18 cellular contexts compared by ENCODE assay signal in the genomic region with DNA sequence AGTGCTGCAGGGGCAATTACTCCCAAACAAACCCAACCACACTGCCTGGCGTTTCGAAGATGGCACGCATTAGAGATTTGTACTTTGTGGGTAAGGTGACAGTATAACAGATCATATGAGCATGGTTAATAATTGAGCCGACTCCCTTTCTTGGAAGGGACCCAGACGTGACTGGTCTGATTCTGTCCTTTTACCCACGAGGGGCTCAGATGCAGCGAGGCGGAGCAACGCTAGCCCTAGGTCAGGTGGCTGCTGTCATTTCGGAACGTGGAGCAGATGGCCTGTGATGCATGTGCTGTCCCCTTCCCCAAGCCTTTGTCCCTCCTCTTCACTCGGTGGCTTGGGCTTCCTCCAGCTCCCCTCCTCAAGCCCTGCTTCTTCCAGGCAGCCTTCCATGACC.
DNase-seq lines count a peak whose midpoint lies in the region; ATAC-seq, FAIRE-seq and TF ChIP-seq lines count a peak whose summit lies in the region.
"Had no signal": no experiment of that assay in that cellular context is flagged by ENCODE, and none has a peak within 500 bp of the region (broad histone marks: within the 10 kb centered on the region; RNA-seq: fewer than 3 reads in every experiment).

No MANE protein-coding gene starts in this region.

- no peak overlapping the region for H3K4me3 ChIP-seq in parathyroid adenoma (ENCODE audit: low read depth, low read length)
- H3K4me3 ChIP-seq: gastroesophageal sphincter had no signal

- DNase-seq in GM18507 (ENCODE audit: extremely low spot score, insufficient read length, low read depth): no peak
- DNase-seq in chondrocyte (ENCODE audit: low spot score): peak; percentile 51
- no peak for DNase-seq in T-helper 1 cell
- no peak for DNase-seq in KG1 (lab: John Stamatoyannopoulos, UW)
- DNase-seq in Calu3: no peak
- DNase-seq in activated T-cell treated with anti-CD3 and anti-CD28 coated beads, Interleukin-2, amount 50 U/mL, for 1 hour: no peak
- DNase-seq: activated CD4-positive, alpha-beta T cell treated with anti-CD3 and anti-CD28 coated beads for 4 hours; activated naive CD4-positive, alpha-beta T cell treated with Interleukin-2 at 50 U/mL for 16 hours; NCI-H1930; NCI-H510A treated with DMSO at 0.1 percent for 48 hours; retina; SK-N-SH had no signal

- H3K27ac ChIP-seq in parathyroid adenoma: peak overlapping the region; percentile 82

- no peak overlapping the region for H3K9ac ChIP-seq in parathyroid adenoma
- H3K9ac ChIP-seq: SK-N-SH had no signal

- CTCF ChIA-PET in Calu3 (lab: Charles Lee): interaction anchor here (0.6 kb wide), 1 partner anchor 148 kb away, joined by 3 read pairs; no protein-coding TSS in a partner anchor

- peaks cover 21% of the 10 kb centered on the region for H3K79me2 ChIP-seq in parathyroid adenoma

- no peaks in the 10 kb centered on the region for H3K27me3 ChIP-seq in parathyroid adenoma (ENCODE audit: control insufficient read depth, insufficient read depth, low read length)
- H3K27me3 ChIP-seq: gastroesophageal sphincter had no signal

- H3K36me3 ChIP-seq in parathyroid adenoma (ENCODE audit: control insufficient read depth, insufficient read depth, low read length): no peaks in the 10 kb centered on the region

- ATAC-seq in HG02759 (IDR thresholded peaks at IDR 0.05; ENCODE audit: unreplicated experiment): peak; percentile 64
- ATAC-seq: gastroesophageal sphincter; natural killer cell treated with Interleukin-12 subunit alpha and Interleukin-12 subunit beta and Interleukin-15 and Interleukin-18, amount 100 ng/mL, for 72 hours had no signal

- H3K4me1 ChIP-seq in parathyroid adenoma: peaks cover 55% of the 10 kb centered on the region

- TF ChIP-seq CTCF in chondrocyte (IDR thresholded peaks at IDR 0.05) (no peak), parathyroid adenoma (IDR thresholded peaks at IDR 0.05) (no peak), Calu3 (IDR thresholded peaks at IDR 0.05; ENCODE audit: unreplicated experiment) (no peak)

- H3K4me1 Mint-ChIP-seq in chondrocyte (ENCODE audit: low read depth) (peaks cover 13% of the 10 kb centered on the region), Calu3 (ENCODE audit: low read depth, unreplicated experiment) (peaks cover 19% of the 10 kb centered on the region)

- H2AFZ ChIP-seq in parathyroid adenoma: no peak overlapping the region

- no peak overlapping the region for H3K4me2 ChIP-seq in parathyroid adenoma (ENCODE audit: low read length)
- H3K4me2 ChIP-seq: SK-N-SH had no signal

- no peaks in the 10 kb centered on the region for H3K9me3 Mint-ChIP-seq in chondrocyte (ENCODE audit: low read depth)
- H3K9me3 Mint-ChIP-seq in Calu3 (ENCODE audit: low read depth, unreplicated experiment): no peaks in the 10 kb centered on the region
- H3K9me3 Mint-ChIP-seq: memory B cell; natural killer cell treated with Interleukin-12 subunit alpha and Interleukin-12 subunit beta and Interleukin-15 and Interleukin-18, amount 100 ng/mL, for 72 hours had no signal

- H3K9me3 ChIP-seq in parathyroid adenoma (ENCODE audit: control insufficient read depth, low read length): no peaks in the 10 kb centered on the region
- H3K9me3 ChIP-seq: gastroesophageal sphincter, SK-N-SH had no signal

- intact Hi-C loops in Calu3 (cut with micrococcal nuclease; ENCODE audit: unreplicated experiment): no loop called here

- FAIRE-seq in GM18507 (lab: Jason Lieb, UNC): peak; percentile 66
- FAIRE-seq: astrocyte had no signal

- H3K27ac Mint-ChIP-seq in chondrocyte (ENCODE audit: unreplicated experiment) (no peak overlapping the region), Calu3 (ENCODE audit: unreplicated experiment) (no peak overlapping the region)
- H3K27ac Mint-ChIP-seq: natural killer cell treated with Interleukin-12 subunit alpha and Interleukin-12 subunit beta and Interleukin-15 and Interleukin-18, amount 100 ng/mL, for 72 hours had no signal

- no peak overlapping the region for H3K4me3 Mint-ChIP-seq in chondrocyte (ENCODE audit: unreplicated experiment)
- H3K4me3 Mint-ChIP-seq in Calu3 (ENCODE audit: low read depth, unreplicated experiment): no peak overlapping the region
- H3K4me3 Mint-ChIP-seq: memory B cell; natural killer cell treated with Interleukin-12 subunit alpha and Interleukin-12 subunit beta and Interleukin-15 and Interleukin-18, amount 100 ng/mL, for 72 hours had no signal

- no TSS peak for BruUV-seq in Calu3 (replicated peaks; lab: Mats Ljungman, UMichigan)

- H3K27me3 Mint-ChIP-seq in chondrocyte (ENCODE audit: low read depth): no peaks in the 10 kb centered on the region
- no peaks in the 10 kb centered on the region for H3K27me3 Mint-ChIP-seq in Calu3 (ENCODE audit: unreplicated experiment)
- H3K27me3 Mint-ChIP-seq: memory B cell; natural killer cell treated with Interleukin-12 subunit alpha and Interleukin-12 subunit beta and Interleukin-15 and Interleukin-18, amount 100 ng/mL, for 72 hours had no signal

- H3K36me3 Mint-ChIP-seq in chondrocyte (ENCODE audit: low read depth) (no peaks in the 10 kb centered on the region), Calu3 (ENCODE audit: insufficient read depth, unreplicated experiment) (peaks cover 9% of the 10 kb centered on the region)
- H3K36me3 Mint-ChIP-seq: natural killer cell treated with Interleukin-12 subunit alpha and Interleukin-12 subunit beta and Interleukin-15 and Interleukin-18, amount 100 ng/mL, for 72 hours had no signal
